1 cellular context compared by ENCODE assay signal in genomic region chr12:6386038-6386437, GRCh38.
A peak's percentile ranks its signal among the peaks of the same experiment; 100 is the strongest.
TF ChIP-seq lines count a peak whose summit lies in the region.

No MANE protein-coding gene starts in this region.

TF ChIP-seq in K562, 482 proteins besides CTCF, POLR2A, EP300 and RAD21:
- TF ChIP-seq ZNF584 (CRISPR knock-in tag; IDR thresholded peaks at IDR 0.05; ENCODE audit: low read depth) (no peak), RBFOX2 (IDR thresholded peaks at IDR 0.05; ENCODE audit: low read depth, low read length) (peak; percentile 65), POLR2G (IDR thresholded peaks at IDR 0.05; ENCODE audit: low read depth, low read length) (peak; percentile 44; the same call in 1 of the 2 replicates)
